ENCODE assay signal across 18 cellular contexts in genomic region chr9:80197661-80198060, GRCh38.
"Had no signal": no experiment of that assay in that cellular context is flagged by ENCODE, and none has a peak within 500 bp of the region (broad histone marks: within the 10 kb centered on the region; RNA-seq: fewer than 3 reads in every experiment).

No MANE protein-coding gene starts in this region.

- H3K36me3 Mint-ChIP-seq: activated CD4-positive, alpha-beta memory T cell treated with anti-CD3 and anti-CD28 coated beads for 36 hours; T-cell had no signal

- H3K9me3 Mint-ChIP-seq: activated CD4-positive, alpha-beta memory T cell treated with anti-CD3 and anti-CD28 coated beads for 36 hours; central memory CD8-positive, alpha-beta T cell; T-cell had no signal

- H3K4me3 Mint-ChIP-seq: activated CD4-positive, alpha-beta memory T cell treated with anti-CD3 and anti-CD28 coated beads for 36 hours; central memory CD8-positive, alpha-beta T cell; nephron progenitor cell; T-cell had no signal

- H3K27ac Mint-ChIP-seq: activated CD4-positive, alpha-beta memory T cell treated with anti-CD3 and anti-CD28 coated beads for 36 hours; nephron progenitor cell; T-cell had no signal

- DNase-seq: activated CD4-positive, alpha-beta memory T cell treated with anti-CD3 and anti-CD28 coated beads for 36 hours; activated CD8-positive, alpha-beta memory T cell treated with anti-CD3 and anti-CD28 coated beads, Interleukin-2, amount 50 U/mL, for 48 hours; activated naive CD4-positive, alpha-beta T cell; dermis blood vessel endothelial cell; nephron progenitor cell; pancreas; T-cell; T1000; tibial artery; uterus had no signal

- H2AFZ ChIP-seq: hepatocyte had no signal

- H3K36me3 ChIP-seq: ascending aorta, esophagus muscularis mucosa, gastroesophageal sphincter, pancreas, tibial artery, uterus had no signal

- H3K4me3 ChIP-seq: ascending aorta, esophagus muscularis mucosa, gastroesophageal sphincter, hepatocyte, pancreas, skin epidermis, tibial artery, uterus had no signal

- H3K4me1 Mint-ChIP-seq: central memory CD8-positive, alpha-beta T cell; nephron progenitor cell; T-cell had no signal

- ATAC-seq: gastroesophageal sphincter, pancreas, T-cell had no signal

- H3K27ac ChIP-seq: ascending aorta, esophagus muscularis mucosa, gastroesophageal sphincter, hepatocyte, pancreas, skin epidermis, tibial artery, uterus, VCaP had no signal

- H3K79me2 ChIP-seq: hepatocyte had no signal

- H3K4me1 ChIP-seq: ascending aorta, esophagus muscularis mucosa, gastroesophageal sphincter, pancreas, tibial artery, uterus had no signal

- FAIRE-seq: endometrium, pancreas had no signal

- H3K9me3 ChIP-seq: ascending aorta, esophagus muscularis mucosa, gastroesophageal sphincter, pancreas, tibial artery, uterus had no signal

- H3K27me3 ChIP-seq: ascending aorta, esophagus muscularis mucosa, gastroesophageal sphincter, hepatocyte, pancreas, tibial artery, uterus had no signal

- H3K27me3 Mint-ChIP-seq: activated CD4-positive, alpha-beta memory T cell treated with anti-CD3 and anti-CD28 coated beads for 36 hours; central memory CD8-positive, alpha-beta T cell; T-cell had no signal

- H3K4me2 ChIP-seq: hepatocyte had no signal
